In the genomic region with DNA sequence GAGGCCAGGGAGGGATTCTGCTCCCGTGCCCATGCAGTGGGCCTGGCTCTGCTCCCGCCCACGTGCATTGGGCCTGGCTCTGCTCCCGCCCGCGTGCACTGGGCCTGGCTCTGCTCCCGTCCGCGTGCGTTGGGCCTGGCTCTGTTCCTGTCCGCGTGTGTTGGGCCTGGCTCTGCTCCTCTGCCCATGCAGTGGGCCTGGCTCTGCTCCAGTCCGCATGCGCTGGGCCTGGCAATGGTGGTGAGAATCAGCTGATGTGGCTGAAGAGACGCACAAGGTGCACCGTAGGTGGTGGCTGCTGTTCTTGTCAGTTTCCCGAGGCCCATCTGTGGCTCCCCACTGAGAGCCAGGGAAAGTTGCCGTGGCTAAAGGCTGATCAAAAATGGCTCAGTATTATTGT, we compare ENCODE assay signal across 19 cellular contexts.
DNase-seq lines count a peak whose midpoint lies in the region; ATAC-seq and TF ChIP-seq lines count a peak whose summit lies in the region.
"Had no signal": no experiment of that assay in that cellular context is flagged by ENCODE, and none has a peak within 500 bp of the region (broad histone marks: within the 10 kb centered on the region; RNA-seq: fewer than 3 reads in every experiment).

No MANE protein-coding gene starts in this region.

- no peak overlapping the region for H3K4me3 Mint-ChIP-seq in activated T-helper 17 cell treated with anti-CD3 and anti-CD28 coated beads, Interleukin-2, amount 50 U/mL, for 72 hours
- H3K4me3 Mint-ChIP-seq: CD8-positive, alpha-beta T cell; HFFc6 had no signal

- H3K36me3 ChIP-seq in IMR-90 (ENCODE audit: control insufficient read depth, insufficient read depth, low read length) (no peaks in the 10 kb centered on the region), esophagus squamous epithelium (no peaks in the 10 kb centered on the region)

- no peak overlapping the region for H3K4ac ChIP-seq in IMR-90 (ENCODE audit: low read depth, low read length)

- no peaks in the 10 kb centered on the region for H4K20me1 ChIP-seq in IMR-90 (ENCODE audit: insufficient read depth, low read length)

- H3K4me1 ChIP-seq in IMR-90 (ENCODE audit: control insufficient read depth, insufficient read depth, low read length) (no peaks in the 10 kb centered on the region), esophagus squamous epithelium (no peaks in the 10 kb centered on the region)
- H3K4me1 ChIP-seq: A549 had no signal

- CTCF ChIA-PET in IMR-90 (lab: Yijun Ruan, JAX) = no interaction called here

- BruUV-seq in IMR-90 (replicated peaks; lab: Mats Ljungman, UMichigan) = no TSS peak

- H2AFZ ChIP-seq in IMR-90 (replicated peaks; ENCODE audit: low read length, poor library complexity) = no peak overlapping the region
- H2AFZ ChIP-seq: GM23248 had no signal

- no peak overlapping the region for H4K91ac ChIP-seq in IMR-90 (ENCODE audit: insufficient read depth, low read depth, low read length)

- H3K23ac ChIP-seq in IMR-90 (ENCODE audit: low read depth, low read length) = no peak overlapping the region

- TF ChIP-seq RAD21 in IMR-90 (IDR thresholded peaks at IDR 0.05; ENCODE audit: low read length) = no peak

- peaks cover 4% of the 10 kb centered on the region for H3K27me3 Mint-ChIP-seq in activated T-helper 17 cell treated with anti-CD3 and anti-CD28 coated beads, Interleukin-2, amount 50 U/mL, for 72 hours

- TF ChIP-seq POLR2A in IMR-90 (IDR thresholded peaks at IDR 0.05; ENCODE audit: low read depth, low read length) (no peak), esophagus squamous epithelium (IDR thresholded peaks at IDR 0.05) (no peak)

- no peaks in the 10 kb centered on the region for H3K4me1 Mint-ChIP-seq in activated T-helper 17 cell treated with anti-CD3 and anti-CD28 coated beads, Interleukin-2, amount 50 U/mL, for 72 hours

- H2BK120ac ChIP-seq in IMR-90 (ENCODE audit: low read depth, low read length) = no peak overlapping the region

- TF ChIP-seq CTCF in IMR-90 (conservative IDR thresholded peaks at IDR 0.05; ENCODE audit: low read depth, low read length) (no peak), esophagus squamous epithelium (IDR thresholded peaks at IDR 0.05) (no peak)

- no peak overlapping the region for H2BK5ac ChIP-seq in IMR-90 (ENCODE audit: low read depth, low read length, poor library complexity, severe bottlenecking)

- no peaks in the 10 kb centered on the region for H3K36me3 Mint-ChIP-seq in activated T-helper 17 cell treated with anti-CD3 and anti-CD28 coated beads, Interleukin-2, amount 50 U/mL, for 72 hours (ENCODE audit: low read depth)
- H3K36me3 Mint-ChIP-seq: CD8-positive, alpha-beta T cell had no signal

- no peak overlapping the region for H3K56ac ChIP-seq in IMR-90 (ENCODE audit: extremely low read depth, insufficient read depth, low read length)

- no peak overlapping the region for H3K18ac ChIP-seq in IMR-90 (ENCODE audit: low read depth, low read length)

- DNase-seq in NCI-H2171 treated with DMSO at 0.1 percent for 48 hours (lab: John Stamatoyannopoulos, UW) (peak; percentile 11), NCI-H2171 (lab: John Stamatoyannopoulos, UW) (no peak), IMR-90 (no peak), mesenteric fat pad (ENCODE audit: low spot score) (peak; percentile 67), posterior vena cava (ENCODE audit: low spot score) (peak; percentile 74), esophagus squamous epithelium (lab: John Stamatoyannopoulos, UW) (no peak)
- DNase-seq: AML-193; Calu3; CD8-positive, alpha-beta T cell; DMS79 treated with DMSO at 0.1 percent for 48 hours; GM23248; HCEC 1CT; HFFc6 had no signal

- no peak overlapping the region for H2BK15ac ChIP-seq in IMR-90 (ENCODE audit: low read depth, low read length)

- no peak overlapping the region for H3K27ac Mint-ChIP-seq in activated T-helper 17 cell treated with anti-CD3 and anti-CD28 coated beads, Interleukin-2, amount 50 U/mL, for 72 hours
- H3K27ac Mint-ChIP-seq: CD8-positive, alpha-beta T cell; HFFc6 had no signal

- H4K5ac ChIP-seq in IMR-90 (ENCODE audit: low read depth, low read length) = no peak overlapping the region

- ATAC-seq in IMR-90 (ENCODE audit: low read depth) = no peak
- ATAC-seq in activated T-helper 17 cell treated with anti-CD3 and anti-CD28 coated beads, Interleukin-2, amount 50 U/mL, for 72 hours (replicated peaks) = no peak
- no peak for ATAC-seq in GM18867 (IDR thresholded peaks at IDR 0.05; ENCODE audit: unreplicated experiment)
- ATAC-seq: A549; CD8-positive, alpha-beta T cell; GM12878; HepG2 had no signal

- H4K8ac ChIP-seq in IMR-90 (ENCODE audit: low read depth in 2 of 2, low read length in 2 of 2) = no peak overlapping the region

- no peaks in the 10 kb centered on the region for H3K27me3 ChIP-seq in IMR-90 (ENCODE audit: control insufficient read depth, insufficient read depth, low read length)
- H3K27me3 ChIP-seq in esophagus squamous epithelium = peaks cover 0 to 19% (median 0%) of the 10 kb centered on the region in 4 donors

- no peak overlapping the region for H3K4me2 ChIP-seq in IMR-90 (ENCODE audit: low read depth, low read length)
- H3K4me2 ChIP-seq: A549 had no signal

- H3K9me3 Mint-ChIP-seq in activated T-helper 17 cell treated with anti-CD3 and anti-CD28 coated beads, Interleukin-2, amount 50 U/mL, for 72 hours = no peaks in the 10 kb centered on the region
- H3K9me3 Mint-ChIP-seq: CD8-positive, alpha-beta T cell had no signal

- no peaks in the 10 kb centered on the region for H3K79me1 ChIP-seq in IMR-90 (ENCODE audit: low read depth in 1 of 2, low read length in 2 of 2)

- H3K9me3 ChIP-seq in IMR-90 (ENCODE audit: control insufficient read depth, insufficient read depth, low read length) (peaks cover 61% of the 10 kb centered on the region), esophagus squamous epithelium (peaks cover 0 to 10% (median 0%) of the 10 kb centered on the region in 3 donors)
- H3K9me3 ChIP-seq: A549 had no signal

- no peak overlapping the region for H3K9ac ChIP-seq in IMR-90 (ENCODE audit: low read depth, low read length)
- H3K9ac ChIP-seq: GM23248 had no signal

- 72% methylated on average over 4 of the region's 18 CpGs; no CpG with 5 or more reads in 1 of the 2 experiments for whole genome bisulfite sequencing in IMR-90 (ENCODE audit: extremely low coverage in 2 of 2, insufficient read length in 1 of 2), 2 experiments
- 70 to 83% methylated on average over 4 of the region's 18 CpGs for WGBS in esophagus squamous epithelium, 2 donors

- POLR2A ChIA-PET in IMR-90 (lab: Charles Lee; ENCODE audit: unreplicated experiment) = no interaction called here

- H3K14ac ChIP-seq in IMR-90 (replicated peaks; ENCODE audit: low read depth, low read length) = no peak overlapping the region

- in situ Hi-C loops in IMR-90 (cut with MboI; ENCODE audit: low sequenced_read_pairs) = no loop called here

- no peak overlapping the region for H3K27ac ChIP-seq in IMR-90 (ENCODE audit: insufficient read depth, low read length)
- no peak overlapping the region for H3K27ac ChIP-seq in esophagus squamous epithelium
- H3K27ac ChIP-seq: 22Rv1, A549, GM23248 had no signal

- H2BK20ac ChIP-seq in IMR-90 (ENCODE audit: low read depth, low read length) = no peak overlapping the region

- no peak overlapping the region for H2AK5ac ChIP-seq in IMR-90 (ENCODE audit: low read depth, low read length)

- no peak overlapping the region for H3K4me3 ChIP-seq in IMR-90 (ENCODE audit: insufficient read depth, low read depth, low read length)
- H3K4me3 ChIP-seq in esophagus squamous epithelium = no peak overlapping the region
- H3K4me3 ChIP-seq: A549, GM12878, GM23248 had no signal

- peak overlapping the region; percentile 28 for H2AK9ac ChIP-seq in IMR-90 (replicated peaks; ENCODE audit: low read depth, low read length, poor library complexity)

- H3K9me1 ChIP-seq in IMR-90 (ENCODE audit: insufficient read depth, low read length) = no peaks in the 10 kb centered on the region

- dilution Hi-C loops in IMR-90 (cut with HindIII; ENCODE audit: low sequenced_read_pairs, unreplicated experiment) = no loop called here

- intact Hi-C loops in IMR-90 (cut with micrococcal nuclease) (no loop called here), posterior vena cava (cut with DNase I) (no loop called here), esophagus squamous epithelium (cut with DNase I) (no loop called here)

TF ChIP-seq in IMR-90, 13 proteins besides CTCF, POLR2A, EP300 and RAD21:
- no peak for TF ChIP-seq NFE2L2 (IDR thresholded peaks at IDR 0.05; ENCODE audit: low read depth, low read length)
- TF ChIP-seq SMC3 (IDR thresholded peaks at IDR 0.05; ENCODE audit: low read depth, low read length) = no peak
- no peak for TF ChIP-seq CHD1 (IDR thresholded peaks at IDR 0.05; ENCODE audit: low read depth, low read length)
- TF ChIP-seq RFX5 (IDR thresholded peaks at IDR 0.05; ENCODE audit: low read depth, low read length) = no peak
- no peak for TF ChIP-seq MXI1 (IDR thresholded peaks at IDR 0.05; ENCODE audit: borderline replicate concordance, low read depth, low read length)
- TF ChIP-seq CEBPB (IDR thresholded peaks at IDR 0.05; ENCODE audit: low read depth, low read length) = no peak
- TF ChIP-seq BHLHE40 (IDR thresholded peaks at IDR 0.05; ENCODE audit: low read depth, low read length) = no peak
- no peak for TF ChIP-seq FOS (IDR thresholded peaks at IDR 0.05; ENCODE audit: low read depth, low read length)
- TF ChIP-seq MAFK (IDR thresholded peaks at IDR 0.05; ENCODE audit: low read depth, low read length) = no peak
- TF ChIP-seq RCOR1 (IDR thresholded peaks at IDR 0.05; ENCODE audit: insufficient replicate concordance, low read length) = no peak
- TF ChIP-seq MAZ (IDR thresholded peaks at IDR 0.05; ENCODE audit: borderline replicate concordance, low read depth, low read length) = no peak
- TF ChIP-seq, protein P1, sequence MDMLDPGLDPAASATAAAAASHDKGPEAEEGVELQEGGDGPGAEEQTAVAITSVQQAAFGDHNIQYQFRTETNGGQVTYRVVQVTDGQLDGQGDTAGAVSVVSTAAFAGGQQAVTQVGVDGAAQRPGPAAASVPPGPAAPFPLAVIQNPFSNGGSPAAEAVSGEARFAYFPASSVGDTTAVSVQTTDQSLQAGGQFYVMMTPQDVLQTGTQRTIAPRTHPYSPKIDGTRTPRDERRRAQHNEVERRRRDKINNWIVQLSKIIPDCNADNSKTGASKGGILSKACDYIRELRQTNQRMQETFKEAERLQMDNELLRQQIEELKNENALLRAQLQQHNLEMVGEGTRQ (IDR thresholded peaks at IDR 0.05; ENCODE audit: low read depth, low read length) = no peak
- TF ChIP-seq, protein P2, sequence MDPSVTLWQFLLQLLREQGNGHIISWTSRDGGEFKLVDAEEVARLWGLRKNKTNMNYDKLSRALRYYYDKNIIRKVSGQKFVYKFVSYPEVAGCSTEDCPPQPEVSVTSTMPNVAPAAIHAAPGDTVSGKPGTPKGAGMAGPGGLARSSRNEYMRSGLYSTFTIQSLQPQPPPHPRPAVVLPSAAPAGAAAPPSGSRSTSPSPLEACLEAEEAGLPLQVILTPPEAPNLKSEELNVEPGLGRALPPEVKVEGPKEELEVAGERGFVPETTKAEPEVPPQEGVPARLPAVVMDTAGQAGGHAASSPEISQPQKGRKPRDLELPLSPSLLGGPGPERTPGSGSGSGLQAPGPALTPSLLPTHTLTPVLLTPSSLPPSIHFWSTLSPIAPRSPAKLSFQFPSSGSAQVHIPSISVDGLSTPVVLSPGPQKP (IDR thresholded peaks at IDR 0.05; ENCODE audit: borderline replicate concordance, low read depth, low read length) = no peak
TF ChIP-seq in IMR-90: peak in this region for 0.

Comparison
In these comparisons a context has a peak if more than half of its experiments do, and no peak if none do; other contexts are left out.
1. DNase-seq: peak in NCI-H2171 treated with DMSO at 0.1 percent for 48 hours (single experiment), mesenteric fat pad (single experiment) and posterior vena cava (single experiment); none in NCI-H2171 (single experiment), IMR-90 (single experiment) and esophagus squamous epithelium (single experiment).